Comparison of ENCODE assay signal across 18 cellular contexts in the genomic region with DNA sequence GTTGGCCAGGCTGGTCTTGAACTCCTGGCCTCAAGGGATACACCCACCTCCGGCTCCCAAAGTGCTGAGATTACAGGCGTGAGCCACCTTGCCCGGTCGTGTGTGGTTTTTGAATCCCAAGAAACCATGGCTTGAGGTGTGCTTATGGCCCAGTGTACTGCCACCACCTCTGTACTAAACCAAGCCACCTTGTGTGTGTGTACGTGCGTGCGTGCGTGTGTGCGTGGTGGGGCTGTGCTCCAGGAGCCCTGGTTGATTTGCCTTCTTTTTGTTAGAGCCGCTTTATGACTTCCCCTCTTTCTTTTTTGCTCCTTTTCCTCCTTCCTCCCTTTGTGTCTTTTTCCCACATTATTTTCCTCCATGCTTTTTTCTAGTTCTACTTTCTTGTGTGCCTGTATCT.
DNase-seq lines count a peak whose midpoint lies in the region; ATAC-seq and TF ChIP-seq lines count a peak whose summit lies in the region.
"Had no signal": no experiment of that assay in that cellular context is flagged by ENCODE, and none has a peak within 500 bp of the region (broad histone marks: within the 10 kb centered on the region; RNA-seq: fewer than 3 reads in every experiment).

No MANE protein-coding gene starts in this region.

- H3K27ac ChIP-seq in foreskin keratinocyte (no peak overlapping the region), thyroid gland (no peak overlapping the region)
- H3K27ac ChIP-seq: 22Rv1; BLaER1 treated with 17β-estradiol and CSF1 and Interleukin-3, amounts not matched to agents 10 nM and 100 nM; RWPE1 had no signal

- H3K9me3 Mint-ChIP-seq in chondrocyte (ENCODE audit: low read depth) (no peaks in the 10 kb centered on the region), memory B cell (no peaks in the 10 kb centered on the region), progenitor cell of endocrine pancreas (ENCODE audit: low read depth) (no peaks in the 10 kb centered on the region)

- no peak for ATAC-seq in memory B cell (ENCODE audit: low read depth)
- no peak for ATAC-seq in foreskin keratinocyte

- H3K27ac Mint-ChIP-seq in chondrocyte (ENCODE audit: unreplicated experiment) (no peak overlapping the region), memory B cell (peak overlapping the region; percentile 56), progenitor cell of endocrine pancreas (peak overlapping the region; percentile 88)

- H3K36me3 ChIP-seq in thyroid gland: no peaks in the 10 kb centered on the region
- H3K36me3 ChIP-seq: BLaER1 treated with 17β-estradiol and CSF1 and Interleukin-3, amounts not matched to agents 10 nM and 100 nM had no signal

- no peaks in the 10 kb centered on the region for H3K9me3 ChIP-seq in thyroid gland

- no peaks in the 10 kb centered on the region for H3K27me3 ChIP-seq in foreskin keratinocyte
- H3K27me3 ChIP-seq in thyroid gland: no peaks in the 10 kb centered on the region
- H3K27me3 ChIP-seq: BLaER1 treated with 17β-estradiol and CSF1 and Interleukin-3, amounts not matched to agents 10 nM and 100 nM had no signal

- intact Hi-C loops in thyroid gland (cut with DNase I): no loop called here

- H3K36me3 Mint-ChIP-seq in chondrocyte (ENCODE audit: low read depth): no peaks in the 10 kb centered on the region
- H3K36me3 Mint-ChIP-seq in memory B cell: peaks cover 14% of the 10 kb centered on the region
- no peaks in the 10 kb centered on the region for H3K36me3 Mint-ChIP-seq in progenitor cell of endocrine pancreas (ENCODE audit: insufficient read depth)

- WGBS in thyroid gland, 2 donors: 91 to 96% methylated on average over 10 of the region's 10 CpGs

- H3K4me1 ChIP-seq in foreskin keratinocyte (no peaks in the 10 kb centered on the region), thyroid gland (peaks cover 0 to 10% of the 10 kb centered on the region in 2 donors)

- H3K27me3 Mint-ChIP-seq in chondrocyte (ENCODE audit: low read depth): no peaks in the 10 kb centered on the region
- H3K27me3 Mint-ChIP-seq in memory B cell: no peaks in the 10 kb centered on the region
- no peaks in the 10 kb centered on the region for H3K27me3 Mint-ChIP-seq in progenitor cell of endocrine pancreas

- no peak overlapping the region for H3K4me3 ChIP-seq in thyroid gland (replicated peaks in 1 of 3)
- H3K4me3 ChIP-seq: BLaER1 treated with 17β-estradiol and CSF1 and Interleukin-3, amounts not matched to agents 10 nM and 100 nM had no signal

- DNase-seq in DMS53 (lab: John Stamatoyannopoulos, UW) (peak; percentile 65), DMS53 treated with DMSO at 0.1 percent for 48 hours (lab: John Stamatoyannopoulos, UW; ENCODE audit: unreplicated experiment) (no peak), chondrocyte (ENCODE audit: low spot score) (peak; percentile 41), memory B cell (ENCODE audit: low spot score in 2 of 2) (no peak), progenitor cell of endocrine pancreas (ENCODE audit: low spot score, unreplicated experiment) (no peak), foreskin keratinocyte (no peak), thyroid gland (no peak)
- DNase-seq in activated naive CD4-positive, alpha-beta T cell treated with Interleukin-2 at 50 U/mL for 16 hours: no peak
- DNase-seq: COR-L47, DMS79, HCEC 1CT, NCI-H146, NCI-H226, NCI-H526 treated with DMSO at 0.1 percent for 48 hours, OCI-M1 had no signal

- H3K4me3 Mint-ChIP-seq in chondrocyte (ENCODE audit: unreplicated experiment): no peak overlapping the region
- no peak overlapping the region for H3K4me3 Mint-ChIP-seq in memory B cell
- peak overlapping the region; percentile 2 for H3K4me3 Mint-ChIP-seq in progenitor cell of endocrine pancreas (ENCODE audit: low read depth)

- no peak for TF ChIP-seq POLR2A in thyroid gland (IDR thresholded peaks at IDR 0.05)

- H3K4me1 Mint-ChIP-seq in chondrocyte (ENCODE audit: low read depth) (peaks cover 21% of the 10 kb centered on the region), memory B cell (peaks cover 41% of the 10 kb centered on the region), progenitor cell of endocrine pancreas (ENCODE audit: low read depth) (peaks cover 11% of the 10 kb centered on the region)

- TF ChIP-seq CTCF in chondrocyte (IDR thresholded peaks at IDR 0.05) (no peak), progenitor cell of endocrine pancreas (IDR thresholded peaks at IDR 0.05; ENCODE audit: unreplicated experiment) (no peak), foreskin keratinocyte (conservative IDR thresholded peaks at IDR 0.05) (no peak), thyroid gland (IDR thresholded peaks at IDR 0.05) (no peak)

Comparison
In these comparisons a context has a peak if more than half of its experiments do, and no peak if none do; other contexts are left out.
1. DNase-seq: peak in DMS53 (single experiment) and chondrocyte (single experiment); none in DMS53 treated with DMSO at 0.1 percent for 48 hours (single experiment), memory B cell (0 of 2), progenitor cell of endocrine pancreas (single experiment), activated naive CD4-positive, alpha-beta T cell treated with Interleukin-2 at 50 U/mL for 16 hours (single experiment), foreskin keratinocyte (0 of 2) and thyroid gland (0 of 2).